ENCODE assay signal across 18 cellular contexts in genomic region chr12:104618691-104619090, GRCh38.
"Had no signal": no experiment of that assay in that cellular context is flagged by ENCODE, and none has a peak within 500 bp of the region (broad histone marks: within the 10 kb centered on the region; RNA-seq: fewer than 3 reads in every experiment).

No MANE protein-coding gene starts in this region.

- H3K27me3 ChIP-seq: neutrophil, right lobe of liver, upper lobe of right lung had no signal

- H3K36me3 Mint-ChIP-seq: mesothelial cell of epicardium had no signal

- DNase-seq: activated CD4-positive, alpha-beta T cell treated with anti-CD3 and anti-CD28 coated beads for 36 hours; activated CD4-positive, alpha-beta T cell treated with anti-CD3 and anti-CD28 coated beads, Interleukin-2, amount 50 U/mL, for 4 hours; activated CD4-positive, CD25-positive, alpha-beta regulatory T cell; activated naive CD4-positive, alpha-beta T cell treated with Interleukin-2 at 50 U/mL for 16 hours; activated T-cell treated with anti-CD3 and anti-CD28 coated beads, Interleukin-2, amount 50 U/mL, for 48 hours; anterior cingulate cortex; effector CD8-positive, alpha-beta T cell; left cardiac atrium; mammary epithelial cell; right lobe of liver; stimulated activated CD4-positive, alpha-beta T cell treated with anti-CD3 and anti-CD28 coated beads, Interleukin-4, amount 100 ng/mL, for 1 hour; upper lobe of right lung had no signal

- H3K27me3 Mint-ChIP-seq: activated CD4-positive, alpha-beta T cell treated with anti-CD3 and anti-CD28 coated beads for 36 hours; activated naive CD8-positive, alpha-beta T cell; stimulated activated naive CD8-positive, alpha-beta T cell treated with anti-CD3 and anti-CD28 coated beads, Interleukin-15, Interleukin-2, amounts not matched to agents 100 ng/mL and 50 ng/mL, for 24 hours had no signal

- ATAC-seq: activated CD4-positive, alpha-beta T cell treated with anti-CD3 and anti-CD28 coated beads for 36 hours; left cardiac atrium; right lobe of liver; upper lobe of right lung had no signal

- H3K9me3 Mint-ChIP-seq: mesothelial cell of epicardium; nephron; stimulated activated naive CD8-positive, alpha-beta T cell treated with anti-CD3 and anti-CD28 coated beads, Interleukin-15, Interleukin-2, amounts not matched to agents 100 ng/mL and 50 ng/mL, for 24 hours; T-helper 2 cell treated with Interferon-gamma antibody and Interleukin-4, amounts not matched to agents 5 μg/mL and 100 μg/mL, for 36 hours had no signal

- H3K4me3 Mint-ChIP-seq: activated CD4-positive, alpha-beta T cell treated with anti-CD3 and anti-CD28 coated beads for 36 hours; activated naive CD8-positive, alpha-beta T cell; mesothelial cell of epicardium; nephron; stimulated activated naive CD8-positive, alpha-beta T cell treated with anti-CD3 and anti-CD28 coated beads, Interleukin-15, Interleukin-2, amounts not matched to agents 100 ng/mL and 50 ng/mL, for 24 hours; T-helper 2 cell treated with Interferon-gamma antibody and Interleukin-4, amounts not matched to agents 5 μg/mL and 100 μg/mL, for 36 hours had no signal

- H3K27ac Mint-ChIP-seq: activated CD4-positive, alpha-beta T cell treated with anti-CD3 and anti-CD28 coated beads for 36 hours; activated naive CD8-positive, alpha-beta T cell; mesothelial cell of epicardium; nephron; stimulated activated naive CD8-positive, alpha-beta T cell treated with anti-CD3 and anti-CD28 coated beads, Interleukin-15, Interleukin-2, amounts not matched to agents 100 ng/mL and 50 ng/mL, for 24 hours; T-helper 2 cell treated with Interferon-gamma antibody and Interleukin-4, amounts not matched to agents 5 μg/mL and 100 μg/mL, for 36 hours had no signal

- H3K4me1 ChIP-seq: right lobe of liver had no signal

- H3K9me3 ChIP-seq: neutrophil, right lobe of liver, upper lobe of right lung had no signal

- H3K27ac ChIP-seq: neutrophil, right lobe of liver, upper lobe of right lung had no signal

- H3K4me3 ChIP-seq: right lobe of liver, upper lobe of right lung had no signal

- H3K36me3 ChIP-seq: right lobe of liver, upper lobe of right lung had no signal
